ENCODE assay signal across 1 cellular context in the genomic region with DNA sequence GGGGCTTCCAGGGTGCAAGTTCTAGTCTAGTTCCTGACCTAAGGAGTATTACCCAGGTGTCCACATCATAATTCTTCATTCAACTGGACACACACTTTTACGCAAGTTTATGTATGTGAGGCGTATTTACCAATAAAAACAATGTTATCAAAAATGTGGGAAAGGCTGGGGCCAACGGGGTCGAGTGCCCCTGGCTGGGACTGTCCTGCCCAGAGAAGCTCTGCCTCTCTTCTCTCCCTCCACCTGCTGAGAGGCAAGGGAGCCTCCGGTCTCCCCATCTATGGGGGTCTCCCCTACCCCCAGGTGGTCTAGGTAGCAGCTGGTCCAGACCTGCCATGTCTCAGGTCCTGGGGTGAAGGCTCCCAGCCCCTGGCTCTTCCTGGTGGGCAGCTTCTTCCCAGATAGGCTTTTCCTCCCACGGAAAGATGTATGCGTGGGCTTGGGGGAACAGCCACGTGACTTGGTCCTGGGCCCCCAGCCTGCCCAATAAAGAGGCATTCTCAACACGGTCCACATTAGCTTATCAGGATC.
TF ChIP-seq lines count a peak whose summit lies in the region.

No MANE protein-coding gene starts in this region.

TF ChIP-seq in GM23338, 12 proteins besides CTCF, POLR2A, EP300 and RAD21 (continued from another document):
- TF ChIP-seq ZNF462 (CRISPR knock-in tag; IDR thresholded peaks at IDR 0.05): no peak
- no peak for TF ChIP-seq EZH2phosphoT487 (IDR thresholded peaks at IDR 0.05; ENCODE audit: unreplicated experiment)
- TF ChIP-seq EZH2 (IDR thresholded peaks at IDR 0.05; ENCODE audit: low read depth, unreplicated experiment): no peak
- no peak for TF ChIP-seq CREB1 (CRISPR knock-in tag; IDR thresholded peaks at IDR 0.05; ENCODE audit: low read depth)
- no peak for TF ChIP-seq POLR2AphosphoS5 (IDR thresholded peaks at IDR 0.05; ENCODE audit: low read depth)
- no peak for TF ChIP-seq ZNF331 (CRISPR knock-in tag; IDR thresholded peaks at IDR 0.05; ENCODE audit: low read depth)
